In the genomic region with DNA sequence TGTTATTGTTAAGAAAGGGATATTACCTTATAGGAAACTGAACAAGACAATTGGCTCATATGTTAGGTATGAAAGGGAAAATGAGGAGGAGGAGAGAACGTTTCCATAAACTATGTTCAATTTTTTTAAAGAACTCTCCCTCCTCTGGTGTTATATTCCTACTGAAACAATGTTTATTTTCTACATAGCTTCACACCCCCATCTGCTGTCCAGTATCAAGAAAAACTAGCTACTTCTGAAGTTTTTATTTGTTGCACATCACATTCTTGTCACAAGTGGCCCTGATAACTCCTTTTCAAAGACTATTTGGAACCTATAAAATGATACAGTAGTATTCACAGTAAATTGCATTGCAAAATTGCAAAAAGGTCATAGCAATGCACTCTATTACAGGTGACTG, we compare ENCODE assay signal across 13 cellular contexts.
A peak's percentile ranks its signal among the peaks of the same experiment; 100 is the strongest.
DNase-seq lines count a peak whose midpoint lies in the region; ATAC-seq and TF ChIP-seq lines count a peak whose summit lies in the region.
"Had no signal": no experiment of that assay in that cellular context is flagged by ENCODE, and none has a peak within 500 bp of the region (broad histone marks: within the 10 kb centered on the region; RNA-seq: fewer than 3 reads in every experiment).

No MANE protein-coding gene starts in this region.

- no peaks in the 10 kb centered on the region for H3K9me3 ChIP-seq in BE2C
- H3K9me3 ChIP-seq in HEK293 (ENCODE audit: control insufficient read depth, insufficient read depth, low read depth, low read length): no peaks in the 10 kb centered on the region
- H3K9me3 ChIP-seq in aorta (ENCODE audit: control insufficient read depth, low read length): no peaks in the 10 kb centered on the region
- no peaks in the 10 kb centered on the region for H3K9me3 ChIP-seq in mesenchymal stem cell (ENCODE audit: control insufficient read depth, low read length)

- POLR2A ChIA-PET in HEK293 (lab: Yijun Ruan, JAX): no interaction called here

- no peaks in the 10 kb centered on the region for H3K4me1 ChIP-seq in BE2C
- no peaks in the 10 kb centered on the region for H3K4me1 ChIP-seq in HEK293 (ENCODE audit: control insufficient read depth, insufficient read depth, low read length)
- H3K4me1 ChIP-seq in aorta (ENCODE audit: control insufficient read depth in 1 of 2, insufficient read depth in 2 of 2, low read length in 2 of 2): no peaks in the 10 kb centered on the region
- no peaks in the 10 kb centered on the region for H3K4me1 ChIP-seq in mesenchymal stem cell (ENCODE audit: control insufficient read depth, insufficient read depth, low read depth, low read length)

- no peak for ATAC-seq in aorta (ENCODE audit: low FRiP score)
- ATAC-seq in HG03521 (IDR thresholded peaks at IDR 0.05; ENCODE audit: unreplicated experiment): no peak

- H3K4me2 ChIP-seq in mesenchymal stem cell (ENCODE audit: low read length, poor library complexity, severe bottlenecking): no peak overlapping the region

- TF ChIP-seq CTCF in BE2C (IDR thresholded peaks at IDR 0.05; ENCODE audit: low read depth, low read length) (peak; percentile 21; the same call in 1 of the 2 replicates), HEK293 (tag by site-specific recombination; IDR thresholded peaks at IDR 0.05) (peak; percentile 25; the same call in 1 of the 2 replicates)

- H2BK120ac ChIP-seq in mesenchymal stem cell (ENCODE audit: low read depth, low read length): no peak overlapping the region

- H2BK12ac ChIP-seq in mesenchymal stem cell (ENCODE audit: low read length in 2 of 2): no peak overlapping the region

- H3K27ac ChIP-seq in HEK293 (ENCODE audit: extremely low read depth, low read depth, low read length) (no peak overlapping the region), aorta (ENCODE audit: low read depth in 1 of 2, low read length in 2 of 2) (no peak overlapping the region), mesenchymal stem cell (ENCODE audit: low read length, poor library complexity, severe bottlenecking) (no peak overlapping the region)

- no peak overlapping the region for H2AFZ ChIP-seq in mesenchymal stem cell (ENCODE audit: low read depth, low read length)

- H3K14ac ChIP-seq in mesenchymal stem cell (ENCODE audit: low read length in 2 of 2): no peak overlapping the region

- no peaks in the 10 kb centered on the region for H3K79me1 ChIP-seq in mesenchymal stem cell (replicated peaks; ENCODE audit: low read length, poor library complexity, severe bottlenecking)

- no peak overlapping the region for H3K18ac ChIP-seq in mesenchymal stem cell (ENCODE audit: low read depth in 1 of 2, low read length in 2 of 2)

- no peak overlapping the region for H2AK5ac ChIP-seq in mesenchymal stem cell (ENCODE audit: low read length, severe bottlenecking)

- CTCF ChIA-PET in HEK293 (lab: Yijun Ruan, JAX): interaction anchor here (1.0 kb wide), 1 partner anchor 124 kb away, joined by 3 read pairs; no protein-coding TSS in a partner anchor

- no peak for DNase-seq in BE2C
- peak; percentile 50 for DNase-seq in SK-MEL-5 (ENCODE audit: low read depth, low spot score)
- DNase-seq in foreskin melanocyte: peak; percentile 4
- no peak for DNase-seq in aorta
- no peak for DNase-seq in mesenchymal stem cell
- DNase-seq in cerebellum (ENCODE audit: low spot score): no peak
- DNase-seq: activated CD4-positive, alpha-beta T cell treated with anti-CD3 and anti-CD28 coated beads, Interleukin-2, amount 50 U/mL, for 4 hours; activated naive CD4-positive, alpha-beta T cell treated with anti-CD3 and anti-CD28 coated beads, Interleukin-2, amount 10 ng/mL, durations not matched to agents 7 days and 5 days; hypothalamus; NCI-H1417 treated with DMSO at 0.1 percent for 48 hours; nucleus accumbens had no signal

- H3K9ac ChIP-seq in mesenchymal stem cell (ENCODE audit: low read length): no peak overlapping the region

- intact Hi-C loops in aorta (cut with DNase I): no loop called here

- no peak overlapping the region for H2BK15ac ChIP-seq in mesenchymal stem cell (ENCODE audit: low read depth, poor library complexity, severe bottlenecking)

- H2BK5ac ChIP-seq in mesenchymal stem cell (ENCODE audit: low read depth, low read length, poor library complexity, severe bottlenecking): no peak overlapping the region

- H3K27me3 ChIP-seq in BE2C (no peaks in the 10 kb centered on the region), aorta (ENCODE audit: control insufficient read depth in 1 of 2, insufficient read depth in 2 of 2, low read length in 1 of 2) (no peaks in the 10 kb centered on the region), mesenchymal stem cell (ENCODE audit: control insufficient read depth in 1 of 2, insufficient read depth in 1 of 2, low read length in 2 of 2) (no peaks in the 10 kb centered on the region)

- H3K23ac ChIP-seq in mesenchymal stem cell (ENCODE audit: low read length in 2 of 2): no peak overlapping the region

- 7 to 8% methylated on average over 1 of the region's 1 CpG for WGBS in aorta, 2 donors
- 33% methylated on average over 1 of the region's 1 CpG for WGBS in mesenchymal stem cell

- no peak overlapping the region for H3K4me3 ChIP-seq in BE2C (ENCODE audit: low read depth, low read length)
- no peak overlapping the region for H3K4me3 ChIP-seq in HEK293 (ENCODE audit: low read depth, low read length)
- no peak overlapping the region for H3K4me3 ChIP-seq in aorta (ENCODE audit: low read length in 2 of 2)
- no peak overlapping the region for H3K4me3 ChIP-seq in mesenchymal stem cell (ENCODE audit: insufficient read depth in 1 of 2, low read depth in 1 of 2, low read length in 2 of 2)

- H4K8ac ChIP-seq in mesenchymal stem cell (ENCODE audit: low read length): no peak overlapping the region

- no peak overlapping the region for H3K4ac ChIP-seq in mesenchymal stem cell (ENCODE audit: low read depth in 1 of 2, low read length in 2 of 2)

- in situ Hi-C loops in SK-MEL-5 (cut with HindIII; ENCODE audit: low pct_unique_long_range_greater_than_20kb, low sequenced_read_pairs): no loop called here

- H4K91ac ChIP-seq in mesenchymal stem cell (ENCODE audit: low read length): no peak overlapping the region

- H3K36me3 ChIP-seq in BE2C (no peaks in the 10 kb centered on the region), HEK293 (ENCODE audit: control insufficient read depth in 2 of 2, insufficient read depth in 1 of 2, low read length in 2 of 2) (no peaks in the 10 kb centered on the region), aorta (ENCODE audit: control insufficient read depth in 1 of 2, insufficient read depth in 2 of 2, low read length in 1 of 2) (no peaks in the 10 kb centered on the region), mesenchymal stem cell (ENCODE audit: control insufficient read depth in 1 of 2, insufficient read depth in 2 of 2, low read depth in 1 of 2, low read length in 2 of 2) (no peaks in the 10 kb centered on the region)

TF ChIP-seq in HEK293, 187 proteins besides CTCF, POLR2A, EP300 and RAD21:
- TF ChIP-seq ZNF211 (tag by site-specific recombination; IDR thresholded peaks at IDR 0.05; ENCODE audit: low read depth) (no peak), ZSCAN30 (tag by site-specific recombination; IDR thresholded peaks at IDR 0.05) (no peak), GLIS2 (tag by site-specific recombination; IDR thresholded peaks at IDR 0.05) (no peak), WT1 (tag by site-specific recombination; IDR thresholded peaks at IDR 0.05) (no peak), SP2 (tag by site-specific recombination; IDR thresholded peaks at IDR 0.05) (no peak), ZNF19 (tag by site-specific recombination; IDR thresholded peaks at IDR 0.05; ENCODE audit: low read depth) (no peak), FEZF1 (tag by site-specific recombination; IDR thresholded peaks at IDR 0.05) (no peak), ZNF654 (tag by site-specific recombination; IDR thresholded peaks at IDR 0.05; ENCODE audit: low read depth) (peak; percentile 8; the same call in 1 of the 2 replicates)

Comparison
In these comparisons a context has a peak if more than half of its experiments do, and no peak if none do; other contexts are left out.
1. DNase-seq: peak in SK-MEL-5 (single experiment) and foreskin melanocyte (single experiment); none in BE2C (single experiment), aorta (0 of 2), mesenchymal stem cell (single experiment) and cerebellum (single experiment).